Comparison of ENCODE assay signal across 2 cellular contexts in the genomic region with DNA sequence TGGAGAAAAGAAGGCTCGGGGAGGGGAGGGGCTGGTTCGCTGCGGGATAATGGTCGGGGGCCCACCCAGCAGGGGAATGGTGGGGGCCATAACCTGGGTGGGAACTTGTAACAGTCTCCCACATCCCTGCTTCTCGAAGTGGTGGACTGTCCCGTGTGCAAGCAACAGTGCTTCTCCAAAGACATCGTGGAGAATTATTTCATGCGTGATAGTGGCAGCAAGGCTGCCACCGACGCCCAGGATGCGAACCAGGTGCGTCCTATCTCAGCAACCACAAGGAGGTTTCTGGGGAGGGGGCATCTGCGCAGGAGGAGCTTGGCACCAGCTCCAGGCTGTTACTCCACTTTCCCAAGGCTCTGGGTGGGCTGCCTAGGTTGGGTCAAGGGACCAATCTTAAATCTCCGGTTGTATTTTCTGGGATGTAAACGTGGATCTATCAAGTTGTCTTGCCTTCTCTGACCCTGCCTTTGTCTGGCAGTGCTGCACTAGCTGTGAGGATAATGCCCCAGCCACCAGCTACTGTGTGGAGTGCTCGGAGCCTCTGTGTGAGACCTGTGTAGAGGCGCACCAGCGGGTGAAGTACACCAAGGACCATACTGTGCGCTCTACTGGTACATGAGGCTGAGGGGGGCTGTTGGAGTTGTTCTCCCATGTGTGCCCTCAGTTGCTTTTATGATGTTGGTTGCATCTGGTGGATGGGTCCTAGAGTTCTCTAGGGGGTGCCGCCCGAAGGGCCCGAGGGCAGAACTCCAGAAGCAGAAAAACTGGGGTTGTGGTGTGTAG.
TF ChIP-seq lines count a peak whose summit lies in the region.

No MANE protein-coding gene starts in this region.

TF ChIP-seq in SK-N-SH, 30 proteins besides CTCF, POLR2A, EP300 and RAD21 (continued from another document):
- TF ChIP-seq ELF1 (IDR thresholded peaks at IDR 0.05) (no peak), YY1 (IDR thresholded peaks at IDR 0.05; ENCODE audit: low read depth) (no peak), RCOR1 (IDR thresholded peaks at IDR 0.05; ENCODE audit: low read length) (no peak), RFX5 (IDR thresholded peaks at IDR 0.05; ENCODE audit: low read length) (no peak), NFIC (IDR thresholded peaks at IDR 0.05; ENCODE audit: borderline replicate concordance) (no peak)
- TF ChIP-seq, protein P1, sequence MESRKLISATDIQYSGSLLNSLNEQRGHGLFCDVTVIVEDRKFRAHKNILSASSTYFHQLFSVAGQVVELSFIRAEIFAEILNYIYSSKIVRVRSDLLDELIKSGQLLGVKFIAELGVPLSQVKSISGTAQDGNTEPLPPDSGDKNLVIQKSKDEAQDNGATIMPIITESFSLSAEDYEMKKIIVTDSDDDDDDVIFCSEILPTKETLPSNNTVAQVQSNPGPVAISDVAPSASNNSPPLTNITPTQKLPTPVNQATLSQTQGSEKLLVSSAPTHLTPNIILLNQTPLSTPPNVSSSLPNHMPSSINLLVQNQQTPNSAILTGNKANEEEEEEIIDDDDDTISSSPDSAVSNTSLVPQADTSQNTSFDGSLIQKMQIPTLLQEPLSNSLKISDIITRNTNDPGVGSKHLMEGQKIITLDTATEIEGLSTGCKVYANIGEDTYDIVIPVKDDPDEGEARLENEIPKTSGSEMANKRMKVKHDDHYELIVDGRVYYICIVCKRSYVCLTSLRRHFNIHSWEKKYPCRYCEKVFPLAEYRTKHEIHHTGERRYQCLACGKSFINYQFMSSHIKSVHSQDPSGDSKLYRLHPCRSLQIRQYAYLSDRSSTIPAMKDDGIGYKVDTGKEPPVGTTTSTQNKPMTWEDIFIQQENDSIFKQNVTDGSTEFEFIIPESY (IDR thresholded peaks at IDR 0.05; ENCODE audit: borderline replicate concordance, low read depth): no peak
- TF ChIP-seq, protein P2, sequence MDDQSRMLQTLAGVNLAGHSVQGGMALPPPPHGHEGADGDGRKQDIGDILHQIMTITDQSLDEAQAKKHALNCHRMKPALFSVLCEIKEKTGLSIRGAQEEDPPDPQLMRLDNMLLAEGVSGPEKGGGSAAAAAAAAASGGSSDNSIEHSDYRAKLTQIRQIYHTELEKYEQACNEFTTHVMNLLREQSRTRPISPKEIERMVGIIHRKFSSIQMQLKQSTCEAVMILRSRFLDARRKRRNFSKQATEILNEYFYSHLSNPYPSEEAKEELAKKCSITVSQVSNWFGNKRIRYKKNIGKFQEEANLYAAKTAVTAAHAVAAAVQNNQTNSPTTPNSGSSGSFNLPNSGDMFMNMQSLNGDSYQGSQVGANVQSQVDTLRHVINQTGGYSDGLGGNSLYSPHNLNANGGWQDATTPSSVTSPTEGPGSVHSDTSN (IDR thresholded peaks at IDR 0.05): no peak
- TF ChIP-seq, protein P3, sequence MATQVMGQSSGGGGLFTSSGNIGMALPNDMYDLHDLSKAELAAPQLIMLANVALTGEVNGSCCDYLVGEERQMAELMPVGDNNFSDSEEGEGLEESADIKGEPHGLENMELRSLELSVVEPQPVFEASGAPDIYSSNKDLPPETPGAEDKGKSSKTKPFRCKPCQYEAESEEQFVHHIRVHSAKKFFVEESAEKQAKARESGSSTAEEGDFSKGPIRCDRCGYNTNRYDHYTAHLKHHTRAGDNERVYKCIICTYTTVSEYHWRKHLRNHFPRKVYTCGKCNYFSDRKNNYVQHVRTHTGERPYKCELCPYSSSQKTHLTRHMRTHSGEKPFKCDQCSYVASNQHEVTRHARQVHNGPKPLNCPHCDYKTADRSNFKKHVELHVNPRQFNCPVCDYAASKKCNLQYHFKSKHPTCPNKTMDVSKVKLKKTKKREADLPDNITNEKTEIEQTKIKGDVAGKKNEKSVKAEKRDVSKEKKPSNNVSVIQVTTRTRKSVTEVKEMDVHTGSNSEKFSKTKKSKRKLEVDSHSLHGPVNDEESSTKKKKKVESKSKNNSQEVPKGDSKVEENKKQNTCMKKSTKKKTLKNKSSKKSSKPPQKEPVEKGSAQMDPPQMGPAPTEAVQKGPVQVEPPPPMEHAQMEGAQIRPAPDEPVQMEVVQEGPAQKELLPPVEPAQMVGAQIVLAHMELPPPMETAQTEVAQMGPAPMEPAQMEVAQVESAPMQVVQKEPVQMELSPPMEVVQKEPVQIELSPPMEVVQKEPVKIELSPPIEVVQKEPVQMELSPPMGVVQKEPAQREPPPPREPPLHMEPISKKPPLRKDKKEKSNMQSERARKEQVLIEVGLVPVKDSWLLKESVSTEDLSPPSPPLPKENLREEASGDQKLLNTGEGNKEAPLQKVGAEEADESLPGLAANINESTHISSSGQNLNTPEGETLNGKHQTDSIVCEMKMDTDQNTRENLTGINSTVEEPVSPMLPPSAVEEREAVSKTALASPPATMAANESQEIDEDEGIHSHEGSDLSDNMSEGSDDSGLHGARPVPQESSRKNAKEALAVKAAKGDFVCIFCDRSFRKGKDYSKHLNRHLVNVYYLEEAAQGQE (IDR thresholded peaks at IDR 0.05; ENCODE audit: low read depth, low read length): no peak

TF ChIP-seq in SK-N-SH treated with all-trans-retinoic acid at 6 μM for 48 hours, 23 proteins besides CTCF, POLR2A, EP300 and RAD21 (continued from another document):
- TF ChIP-seq, protein P4, sequence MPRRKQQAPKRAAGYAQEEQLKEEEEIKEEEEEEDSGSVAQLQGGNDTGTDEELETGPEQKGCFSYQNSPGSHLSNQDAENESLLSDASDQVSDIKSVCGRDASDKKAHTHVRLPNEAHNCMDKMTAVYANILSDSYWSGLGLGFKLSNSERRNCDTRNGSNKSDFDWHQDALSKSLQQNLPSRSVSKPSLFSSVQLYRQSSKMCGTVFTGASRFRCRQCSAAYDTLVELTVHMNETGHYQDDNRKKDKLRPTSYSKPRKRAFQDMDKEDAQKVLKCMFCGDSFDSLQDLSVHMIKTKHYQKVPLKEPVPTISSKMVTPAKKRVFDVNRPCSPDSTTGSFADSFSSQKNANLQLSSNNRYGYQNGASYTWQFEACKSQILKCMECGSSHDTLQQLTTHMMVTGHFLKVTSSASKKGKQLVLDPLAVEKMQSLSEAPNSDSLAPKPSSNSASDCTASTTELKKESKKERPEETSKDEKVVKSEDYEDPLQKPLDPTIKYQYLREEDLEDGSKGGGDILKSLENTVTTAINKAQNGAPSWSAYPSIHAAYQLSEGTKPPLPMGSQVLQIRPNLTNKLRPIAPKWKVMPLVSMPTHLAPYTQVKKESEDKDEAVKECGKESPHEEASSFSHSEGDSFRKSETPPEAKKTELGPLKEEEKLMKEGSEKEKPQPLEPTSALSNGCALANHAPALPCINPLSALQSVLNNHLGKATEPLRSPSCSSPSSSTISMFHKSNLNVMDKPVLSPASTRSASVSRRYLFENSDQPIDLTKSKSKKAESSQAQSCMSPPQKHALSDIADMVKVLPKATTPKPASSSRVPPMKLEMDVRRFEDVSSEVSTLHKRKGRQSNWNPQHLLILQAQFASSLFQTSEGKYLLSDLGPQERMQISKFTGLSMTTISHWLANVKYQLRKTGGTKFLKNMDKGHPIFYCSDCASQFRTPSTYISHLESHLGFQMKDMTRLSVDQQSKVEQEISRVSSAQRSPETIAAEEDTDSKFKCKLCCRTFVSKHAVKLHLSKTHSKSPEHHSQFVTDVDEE (CRISPR knock-in tag; IDR thresholded peaks at IDR 0.05): no peak
- TF ChIP-seq, protein P5, sequence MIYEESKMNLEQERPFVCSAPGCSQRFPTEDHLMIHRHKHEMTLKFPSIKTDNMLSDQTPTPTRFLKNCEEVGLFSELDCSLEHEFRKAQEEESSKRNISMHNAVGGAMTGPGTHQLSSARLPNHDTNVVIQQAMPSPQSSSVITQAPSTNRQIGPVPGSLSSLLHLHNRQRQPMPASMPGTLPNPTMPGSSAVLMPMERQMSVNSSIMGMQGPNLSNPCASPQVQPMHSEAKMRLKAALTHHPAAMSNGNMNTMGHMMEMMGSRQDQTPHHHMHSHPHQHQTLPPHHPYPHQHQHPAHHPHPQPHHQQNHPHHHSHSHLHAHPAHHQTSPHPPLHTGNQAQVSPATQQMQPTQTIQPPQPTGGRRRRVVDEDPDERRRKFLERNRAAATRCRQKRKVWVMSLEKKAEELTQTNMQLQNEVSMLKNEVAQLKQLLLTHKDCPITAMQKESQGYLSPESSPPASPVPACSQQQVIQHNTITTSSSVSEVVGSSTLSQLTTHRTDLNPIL (CRISPR knock-in tag; IDR thresholded peaks at IDR 0.05; ENCODE audit: low read depth): no peak
- TF ChIP-seq BACH2 (CRISPR knock-in tag; IDR thresholded peaks at IDR 0.05; ENCODE audit: borderline replicate concordance): no peak
- no peak for TF ChIP-seq OSR1 (CRISPR knock-in tag; IDR thresholded peaks at IDR 0.05)
- no peak for TF ChIP-seq ZNF565 (CRISPR knock-in tag; conservative IDR thresholded peaks at IDR 0.05; ENCODE audit: low read depth)
- TF ChIP-seq ZC3H10 (CRISPR knock-in tag; IDR thresholded peaks at IDR 0.05): no peak
- TF ChIP-seq, protein P6, sequence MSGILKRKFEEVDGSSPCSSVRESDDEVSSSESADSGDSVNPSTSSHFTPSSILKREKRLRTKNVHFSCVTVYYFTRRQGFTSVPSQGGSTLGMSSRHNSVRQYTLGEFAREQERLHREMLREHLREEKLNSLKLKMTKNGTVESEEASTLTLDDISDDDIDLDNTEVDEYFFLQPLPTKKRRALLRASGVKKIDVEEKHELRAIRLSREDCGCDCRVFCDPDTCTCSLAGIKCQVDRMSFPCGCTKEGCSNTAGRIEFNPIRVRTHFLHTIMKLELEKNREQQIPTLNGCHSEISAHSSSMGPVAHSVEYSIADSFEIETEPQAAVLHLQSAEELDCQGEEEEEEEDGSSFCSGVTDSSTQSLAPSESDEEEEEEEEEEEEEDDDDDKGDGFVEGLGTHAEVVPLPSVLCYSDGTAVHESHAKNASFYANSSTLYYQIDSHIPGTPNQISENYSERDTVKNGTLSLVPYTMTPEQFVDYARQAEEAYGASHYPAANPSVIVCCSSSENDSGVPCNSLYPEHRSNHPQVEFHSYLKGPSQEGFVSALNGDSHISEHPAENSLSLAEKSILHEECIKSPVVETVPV (CRISPR knock-in tag; IDR thresholded peaks at IDR 0.05): no peak
- TF ChIP-seq PPARA (CRISPR knock-in tag; IDR thresholded peaks at IDR 0.05; ENCODE audit: borderline replicate concordance): no peak
- TF ChIP-seq ESRRG (CRISPR knock-in tag; IDR thresholded peaks at IDR 0.05): no peak
- TF ChIP-seq GLIS3 (CRISPR knock-in tag; IDR thresholded peaks at IDR 0.05): no peak
- TF ChIP-seq ARNTL (CRISPR knock-in tag; IDR thresholded peaks at IDR 0.05; ENCODE audit: borderline replicate concordance, low read depth): no peak
- TF ChIP-seq SNAI2 (CRISPR knock-in tag; IDR thresholded peaks at IDR 0.05): no peak
- no peak for TF ChIP-seq CSDC2 (CRISPR knock-in tag; IDR thresholded peaks at IDR 0.05)
- TF ChIP-seq, protein P7, sequence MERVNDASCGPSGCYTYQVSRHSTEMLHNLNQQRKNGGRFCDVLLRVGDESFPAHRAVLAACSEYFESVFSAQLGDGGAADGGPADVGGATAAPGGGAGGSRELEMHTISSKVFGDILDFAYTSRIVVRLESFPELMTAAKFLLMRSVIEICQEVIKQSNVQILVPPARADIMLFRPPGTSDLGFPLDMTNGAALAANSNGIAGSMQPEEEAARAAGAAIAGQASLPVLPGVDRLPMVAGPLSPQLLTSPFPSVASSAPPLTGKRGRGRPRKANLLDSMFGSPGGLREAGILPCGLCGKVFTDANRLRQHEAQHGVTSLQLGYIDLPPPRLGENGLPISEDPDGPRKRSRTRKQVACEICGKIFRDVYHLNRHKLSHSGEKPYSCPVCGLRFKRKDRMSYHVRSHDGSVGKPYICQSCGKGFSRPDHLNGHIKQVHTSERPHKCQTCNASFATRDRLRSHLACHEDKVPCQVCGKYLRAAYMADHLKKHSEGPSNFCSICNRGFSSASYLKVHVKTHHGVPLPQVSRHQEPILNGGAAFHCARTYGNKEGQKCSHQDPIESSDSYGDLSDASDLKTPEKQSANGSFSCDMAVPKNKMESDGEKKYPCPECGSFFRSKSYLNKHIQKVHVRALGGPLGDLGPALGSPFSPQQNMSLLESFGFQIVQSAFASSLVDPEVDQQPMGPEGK (CRISPR knock-in tag; IDR thresholded peaks at IDR 0.05; ENCODE audit: borderline replicate concordance): no peak
- no peak for TF ChIP-seq ZFP3 (CRISPR knock-in tag; IDR thresholded peaks at IDR 0.05)
- no peak for TF ChIP-seq TOX (CRISPR knock-in tag; IDR thresholded peaks at IDR 0.05; ENCODE audit: borderline replicate concordance)
- TF ChIP-seq ISL1 (CRISPR knock-in tag; IDR thresholded peaks at IDR 0.05): no peak
